17 cellular contexts compared by ENCODE assay signal in genomic region chr2:111165084-111165483, GRCh38. TPM values are rescaled to one million over a fixed set of nuclear protein-coding genes. Genes with fewer than 3 reads are reported as not detected.
A peak's percentile ranks its signal among the peaks of the same experiment; 100 is the strongest.
DNase-seq lines count a peak whose midpoint lies in the region; ATAC-seq and TF ChIP-seq lines count a peak whose summit lies in the region.
"Had no signal": no experiment of that assay in that cellular context is flagged by ENCODE, and none has a peak within 500 bp of the region (broad histone marks: within the 10 kb centered on the region; RNA-seq: fewer than 3 reads in every experiment).

No MANE protein-coding gene starts in this region.

- no peaks in the 10 kb centered on the region for H3K27me3 ChIP-seq in left ventricle myocardium inferior (ENCODE audit: low read depth)
- no peaks in the 10 kb centered on the region for H3K27me3 ChIP-seq in CD4-positive, alpha-beta memory T cell (ENCODE audit: insufficient read depth, low read length)

- DNase-seq in activated CD4-positive, alpha-beta T cell treated with anti-CD3 and anti-CD28 coated beads, Interleukin-2, amount 10 ng/mL, durations not matched to agents 24 days and 14 days, result no peak
- DNase-seq in activated CD4-positive, alpha-beta T cell treated with anti-CD3 and anti-CD28 coated beads, Interleukin-2, amount 50 U/mL, for 4 hours, result no peak
- DNase-seq in activated T-helper 1 cell treated with anti-CD3 and anti-CD28 coated beads, Interleukin-12 subunit alpha, Interleukin-12 subunit beta, Interleukin-2, Interleukin-4 antibody, amounts not matched to agents 30 ng/mL and 10 ng/mL and 1 ng/mL, durations not matched to agents 14 hours and 24 hours and 36 hours (ENCODE audit: low spot score), result no peak
- DNase-seq in left ventricle myocardium inferior (peak; percentile 62), sciatic nerve (ENCODE audit: low spot score) (no peak), D341Med (ENCODE audit: low spot score) (no peak), AG20443 (ENCODE audit: low spot score) (no peak)
- no peak for DNase-seq in CD4-positive, alpha-beta memory T cell
- DNase-seq: DMS79, Karpas-422, NCI-H1105 treated with DMSO at 0.1 percent for 48 hours, NCI-H1930, NCI-H510A, NCI-H82, SHP77 had no signal

- no peak for TF ChIP-seq CTCF in left ventricle myocardium inferior (IDR thresholded peaks at IDR 0.05; ENCODE audit: borderline replicate concordance)

- peak overlapping the region; percentile 9 for H3K27ac ChIP-seq in left ventricle myocardium inferior (replicated peaks)
- H3K27ac ChIP-seq in CD4-positive, alpha-beta memory T cell (ENCODE audit: low read depth, low read length), result no peak overlapping the region

- H3K27me3 Mint-ChIP-seq in activated CD4-positive, alpha-beta T cell treated with anti-CD3 and anti-CD28 coated beads, Interleukin-2, amount 10 ng/mL, durations not matched to agents 24 days and 14 days, result peaks cover 5% of the 10 kb centered on the region
- peaks cover 7% of the 10 kb centered on the region for H3K27me3 Mint-ChIP-seq in activated T-helper 1 cell treated with anti-CD3 and anti-CD28 coated beads, Interleukin-12 subunit alpha, Interleukin-12 subunit beta, Interleukin-2, Interleukin-4 antibody, amounts not matched to agents 30 ng/mL and 10 ng/mL and 1 ng/mL, durations not matched to agents 14 hours and 24 hours and 36 hours (ENCODE audit: insufficient read depth)
- H3K27me3 Mint-ChIP-seq in CD4-positive, alpha-beta memory T cell, result peaks cover 0 to 2% of the 10 kb centered on the region in 2 donors

- peak; percentile 63 for ATAC-seq in sciatic nerve
- ATAC-seq: Panc1 had no signal

- peaks cover 48% of the 10 kb centered on the region for H3K4me1 ChIP-seq in left ventricle myocardium inferior
- H3K4me1 ChIP-seq in CD4-positive, alpha-beta memory T cell (ENCODE audit: insufficient read depth, low read length), result peaks cover 30% of the 10 kb centered on the region

- no peaks in the 10 kb centered on the region for H3K9me3 Mint-ChIP-seq in activated CD4-positive, alpha-beta T cell treated with anti-CD3 and anti-CD28 coated beads, Interleukin-2, amount 10 ng/mL, durations not matched to agents 24 days and 14 days
- no peaks in the 10 kb centered on the region for H3K9me3 Mint-ChIP-seq in activated T-helper 1 cell treated with anti-CD3 and anti-CD28 coated beads, Interleukin-12 subunit alpha, Interleukin-12 subunit beta, Interleukin-2, Interleukin-4 antibody, amounts not matched to agents 30 ng/mL and 10 ng/mL and 1 ng/mL, durations not matched to agents 14 hours and 24 hours and 36 hours
- H3K9me3 Mint-ChIP-seq in CD4-positive, alpha-beta memory T cell, result no peaks in the 10 kb centered on the region

- H3K36me3 ChIP-seq in left ventricle myocardium inferior, result peaks cover 10% of the 10 kb centered on the region
- H3K36me3 ChIP-seq in CD4-positive, alpha-beta memory T cell (ENCODE audit: insufficient read depth, low read length), result no peaks in the 10 kb centered on the region

- CTCF ChIA-PET in CD4-positive, alpha-beta memory T cell (lab: Charles Lee; ENCODE audit: partially characterized antibody), result no interaction called here

- H3K4me3 Mint-ChIP-seq in activated CD4-positive, alpha-beta T cell treated with anti-CD3 and anti-CD28 coated beads, Interleukin-2, amount 10 ng/mL, durations not matched to agents 24 days and 14 days, result no peak overlapping the region
- no peak overlapping the region for H3K4me3 Mint-ChIP-seq in activated T-helper 1 cell treated with anti-CD3 and anti-CD28 coated beads, Interleukin-12 subunit alpha, Interleukin-12 subunit beta, Interleukin-2, Interleukin-4 antibody, amounts not matched to agents 30 ng/mL and 10 ng/mL and 1 ng/mL, durations not matched to agents 14 hours and 24 hours and 36 hours
- no peak overlapping the region for H3K4me3 Mint-ChIP-seq in CD4-positive, alpha-beta memory T cell
- H3K4me3 Mint-ChIP-seq: CD14-positive monocyte had no signal

- H3K4me1 Mint-ChIP-seq in activated CD4-positive, alpha-beta T cell treated with anti-CD3 and anti-CD28 coated beads, Interleukin-2, amount 10 ng/mL, durations not matched to agents 24 days and 14 days, result peaks cover 55% of the 10 kb centered on the region
- H3K4me1 Mint-ChIP-seq in activated T-helper 1 cell treated with anti-CD3 and anti-CD28 coated beads, Interleukin-12 subunit alpha, Interleukin-12 subunit beta, Interleukin-2, Interleukin-4 antibody, amounts not matched to agents 30 ng/mL and 10 ng/mL and 1 ng/mL, durations not matched to agents 14 hours and 24 hours and 36 hours (ENCODE audit: low read depth), result peaks cover 85% of the 10 kb centered on the region
- peaks cover 22 to 39% (median 29%) of the 10 kb centered on the region in 4 donors for H3K4me1 Mint-ChIP-seq in CD4-positive, alpha-beta memory T cell

- intact Hi-C loops in activated CD4-positive, alpha-beta T cell treated with anti-CD3 and anti-CD28 coated beads, Interleukin-2, amount 10 ng/mL, durations not matched to agents 24 days and 14 days (cut with micrococcal nuclease), result loop anchor here (5.0 kb wide), 2 partner anchors 43 to 72 kb away; partner anchors contain the start of gene BCL2L11
- intact Hi-C loops in activated T-helper 1 cell treated with anti-CD3 and anti-CD28 coated beads, Interleukin-12 subunit alpha, Interleukin-12 subunit beta, Interleukin-2, Interleukin-4 antibody, amounts not matched to agents 30 ng/mL and 10 ng/mL and 1 ng/mL, durations not matched to agents 14 hours and 24 hours and 36 hours (cut with micrococcal nuclease), result loop anchor here (5.0 kb wide), 1 partner anchor 72 kb away; no protein-coding TSS in a partner anchor
- intact Hi-C loops in left ventricle myocardium inferior (cut with micrococcal nuclease) (no loop called here), sciatic nerve (cut with DNase I) (no loop called here)
- intact Hi-C loops in CD4-positive, alpha-beta memory T cell (cut with micrococcal nuclease), result no loop called here

- H3K36me3 Mint-ChIP-seq in activated CD4-positive, alpha-beta T cell treated with anti-CD3 and anti-CD28 coated beads, Interleukin-2, amount 10 ng/mL, durations not matched to agents 24 days and 14 days (ENCODE audit: low read depth), result peaks cover 72% of the 10 kb centered on the region
- peaks cover 73% of the 10 kb centered on the region for H3K36me3 Mint-ChIP-seq in activated T-helper 1 cell treated with anti-CD3 and anti-CD28 coated beads, Interleukin-12 subunit alpha, Interleukin-12 subunit beta, Interleukin-2, Interleukin-4 antibody, amounts not matched to agents 30 ng/mL and 10 ng/mL and 1 ng/mL, durations not matched to agents 14 hours and 24 hours and 36 hours (ENCODE audit: low read depth)
- H3K36me3 Mint-ChIP-seq in CD4-positive, alpha-beta memory T cell, result peaks cover 27 to 30% of the 10 kb centered on the region in 2 donors

- peak overlapping the region; percentile 25 for H3K27ac Mint-ChIP-seq in activated CD4-positive, alpha-beta T cell treated with anti-CD3 and anti-CD28 coated beads, Interleukin-2, amount 10 ng/mL, durations not matched to agents 24 days and 14 days
- H3K27ac Mint-ChIP-seq in activated T-helper 1 cell treated with anti-CD3 and anti-CD28 coated beads, Interleukin-12 subunit alpha, Interleukin-12 subunit beta, Interleukin-2, Interleukin-4 antibody, amounts not matched to agents 30 ng/mL and 10 ng/mL and 1 ng/mL, durations not matched to agents 14 hours and 24 hours and 36 hours, result peak overlapping the region; percentile 53
- no peak overlapping the region for H3K27ac Mint-ChIP-seq in CD4-positive, alpha-beta memory T cell
- H3K27ac Mint-ChIP-seq: CD14-positive monocyte had no signal

- H3K4me3 ChIP-seq in left ventricle myocardium inferior, result no peak overlapping the region
- no peak overlapping the region for H3K4me3 ChIP-seq in CD4-positive, alpha-beta memory T cell (ENCODE audit: low read length in 2 of 2)

- POLR2A ChIA-PET in CD4-positive, alpha-beta memory T cell (lab: Charles Lee; ENCODE audit: partially characterized antibody), result no interaction called here

- H3K9me3 ChIP-seq in left ventricle myocardium inferior (replicated peaks), result no peaks in the 10 kb centered on the region
- H3K9me3 ChIP-seq in CD4-positive, alpha-beta memory T cell (ENCODE audit: control insufficient read depth in 1 of 2, low read length in 2 of 2), result no peaks in the 10 kb centered on the region

RNA-seq across cellular contexts. Expression of gene BCL2L11, which starts 44.4 kb away (rescaled TPM):
- total RNA-seq in activated CD4-positive, alpha-beta T cell treated with anti-CD3 and anti-CD28 coated beads, Interleukin-2, amount 10 ng/mL, durations not matched to agents 24 days and 14 days, result 193 and 219 TPM in 2 replicates
- 335 and 347 TPM in 2 replicates for total RNA-seq in activated T-helper 1 cell treated with anti-CD3 and anti-CD28 coated beads, Interleukin-12 subunit alpha, Interleukin-12 subunit beta, Interleukin-2, Interleukin-4 antibody, amounts not matched to agents 30 ng/mL and 10 ng/mL and 1 ng/mL, durations not matched to agents 14 hours and 24 hours and 36 hours
- total RNA-seq in left ventricle myocardium inferior (8.4 TPM), sciatic nerve (13.8 TPM)
- total RNA-seq in CD4-positive, alpha-beta memory T cell, result 10 to 100 TPM; 33.4 to 34.1 TPM
- 10 to 100 TPM in 1 of 2 donors, 1 to 10 TPM in 1; 4.7 to 15.8 TPM for polyA plus RNA-seq in CD4-positive, alpha-beta memory T cell

Comparison
In these comparisons a context has a peak if more than half of its experiments do, and no peak if none do; other contexts are left out.
1. H3K27ac Mint-ChIP-seq: peak in activated CD4-positive, alpha-beta T cell treated with anti-CD3 and anti-CD28 coated beads, Interleukin-2, amount 10 ng/mL, durations not matched to agents 24 days and 14 days (single experiment) and activated T-helper 1 cell treated with anti-CD3 and anti-CD28 coated beads, Interleukin-12 subunit alpha, Interleukin-12 subunit beta, Interleukin-2, Interleukin-4 antibody, amounts not matched to agents 30 ng/mL and 10 ng/mL and 1 ng/mL, durations not matched to agents 14 hours and 24 hours and 36 hours (single experiment); none in CD4-positive, alpha-beta memory T cell (0 of 7).
2. intact Hi-C loops: an anchor here in activated CD4-positive, alpha-beta T cell treated with anti-CD3 and anti-CD28 coated beads, Interleukin-2, amount 10 ng/mL, durations not matched to agents 24 days and 14 days (5.0 kb wide) and activated T-helper 1 cell treated with anti-CD3 and anti-CD28 coated beads, Interleukin-12 subunit alpha, Interleukin-12 subunit beta, Interleukin-2, Interleukin-4 antibody, amounts not matched to agents 30 ng/mL and 10 ng/mL and 1 ng/mL, durations not matched to agents 14 hours and 24 hours and 36 hours (5.0 kb wide); none called in left ventricle myocardium inferior, sciatic nerve and CD4-positive, alpha-beta memory T cell.